ENCODE assay signal across 14 cellular contexts in genomic region chr4:94256833-94257232, GRCh38. TPM values are rescaled to one million over a fixed set of nuclear protein-coding genes. Genes with fewer than 3 reads are reported as not detected.
DNase-seq lines count a peak whose midpoint lies in the region; ATAC-seq, FAIRE-seq and TF ChIP-seq lines count a peak whose summit lies in the region.
"Had no signal": no experiment of that assay in that cellular context is flagged by ENCODE, and none has a peak within 500 bp of the region (broad histone marks: within the 10 kb centered on the region; RNA-seq: fewer than 3 reads in every experiment).

No MANE protein-coding gene starts in this region.

- H3K27me3 ChIP-seq in K562 (ENCODE audit: control insufficient read depth in 2 of 2, insufficient read depth in 2 of 2, low read length in 2 of 2) = no peaks in the 10 kb centered on the region
- no peaks in the 10 kb centered on the region for H3K27me3 ChIP-seq in neural progenitor cell
- H3K27me3 ChIP-seq: uterus had no signal

- peaks cover 16% of the 10 kb centered on the region for H3K36me3 Mint-ChIP-seq in neural progenitor cell

- POLR2A ChIA-PET in K562 (lab: Yijun Ruan, JAX) = no interaction called here

- no peak overlapping the region for H3K27ac Mint-ChIP-seq in neural progenitor cell
- H3K27ac Mint-ChIP-seq: activated CD4-positive, alpha-beta T cell treated with anti-CD3 and anti-CD28 coated beads, Interleukin-2, amount 10 ng/mL, durations not matched to agents 24 days and 14 days had no signal

- H3K9me3 ChIP-seq in K562 (replicated peaks; ENCODE audit: control insufficient read depth, insufficient read depth, low read depth, low read length) (no peaks in the 10 kb centered on the region), neural progenitor cell (ENCODE audit: low read depth) (no peaks in the 10 kb centered on the region)
- H3K9me3 ChIP-seq: uterus had no signal

- H3K36me3 ChIP-seq in K562 (ENCODE audit: control insufficient read depth, insufficient read depth, low read length) (peaks cover 44% of the 10 kb centered on the region), neural progenitor cell (peaks cover 12% of the 10 kb centered on the region)
- H3K36me3 ChIP-seq: uterus had no signal

- H3K4me2 ChIP-seq in K562 (ENCODE audit: insufficient read depth, low read length) (no peak overlapping the region), neural progenitor cell (no peak overlapping the region)

- no peak overlapping the region for H3K27ac ChIP-seq in K562 (ENCODE audit: extremely low read depth, low read depth, low read length)
- H3K27ac ChIP-seq in neural progenitor cell = no peak overlapping the region
- H3K27ac ChIP-seq: epithelial cell of prostate, uterus had no signal

- no peak overlapping the region for H3K4me3 Mint-ChIP-seq in neural progenitor cell
- H3K4me3 Mint-ChIP-seq: activated CD4-positive, alpha-beta T cell treated with anti-CD3 and anti-CD28 coated beads, Interleukin-2, amount 10 ng/mL, durations not matched to agents 24 days and 14 days had no signal

- DNase-seq in NCI-H2227 (lab: John Stamatoyannopoulos, UW; ENCODE audit: unreplicated experiment) = peak; percentile 1
- DNase-seq in NCI-H2227 treated with DMSO at 0.1 percent for 48 hours (lab: John Stamatoyannopoulos, UW) = no peak
- peak in 1 of 4 experiments; percentile 5 for DNase-seq in K562 (ENCODE audit: extremely low read depth in 1 of 4, low spot score in 3 of 4)
- no peak for DNase-seq in neural progenitor cell (ENCODE audit: low spot score)
- no peak for DNase-seq in inferior parietal cortex (ENCODE audit: extremely low spot score)
- DNase-seq: activated CD4-positive, alpha-beta T cell treated with anti-CD3 and anti-CD28 coated beads, Interleukin-2, amount 10 ng/mL, durations not matched to agents 24 days and 14 days; NCI-H146; SHP77 treated with DMSO at 0.1 percent for 48 hours; uterus had no signal

- CTCF ChIA-PET in K562 (lab: Yijun Ruan, JAX; ENCODE audit: low intra/inter-chr PET ratio) = interaction anchor here (1.9 kb wide), 1 partner anchor 465 kb away, joined by 8 read pairs; no protein-coding TSS in a partner anchor

- FAIRE-seq in K562 (lab: Jason Lieb, UNC) = peak; percentile 19
- FAIRE-seq: H1 had no signal

- no peaks in the 10 kb centered on the region for H3K9me1 ChIP-seq in K562 (ENCODE audit: control insufficient read depth, insufficient read depth, low read length)

- H3K27me3 Mint-ChIP-seq in neural progenitor cell (ENCODE audit: insufficient read depth, low read depth) = no peaks in the 10 kb centered on the region
- H3K27me3 Mint-ChIP-seq: activated CD4-positive, alpha-beta T cell treated with anti-CD3 and anti-CD28 coated beads, Interleukin-2, amount 10 ng/mL, durations not matched to agents 24 days and 14 days had no signal

- H3F3A ChIP-seq in neural progenitor cell (ENCODE audit: low read depth) = peaks cover 4% of the 10 kb centered on the region

- H3K9me3 Mint-ChIP-seq in neural progenitor cell = no peaks in the 10 kb centered on the region
- H3K9me3 Mint-ChIP-seq: activated CD4-positive, alpha-beta T cell treated with anti-CD3 and anti-CD28 coated beads, Interleukin-2, amount 10 ng/mL, durations not matched to agents 24 days and 14 days had no signal

- TF ChIP-seq CTCF in LNCAP (IDR thresholded peaks at IDR 0.05) = peak; percentile 61
- peak in 1 of 3 experiments; percentile 48; a peak in 2 of 6 replicates for TF ChIP-seq CTCF in K562 (IDR thresholded peaks at IDR 0.05 in 2 of 3, conservative IDR thresholded peaks at IDR 0.05 in 1 of 3; ENCODE audit: insufficient read depth in 2 of 3, low read depth in 1 of 3, low read length in 3 of 3)
- peak; percentile 36 for TF ChIP-seq CTCF in neural progenitor cell (IDR thresholded peaks at IDR 0.05)

- no TSS peak for BruUV-seq in K562 (replicated peaks; lab: Mats Ljungman, UMichigan)

- no peak overlapping the region for H3K9ac ChIP-seq in K562 (ENCODE audit: insufficient read depth in 1 of 2, low read depth in 2 of 2, low read length in 2 of 2)
- no peak overlapping the region for H3K9ac ChIP-seq in neural progenitor cell

- no peaks in the 10 kb centered on the region for H3K4me1 Mint-ChIP-seq in neural progenitor cell
- H3K4me1 Mint-ChIP-seq: activated CD4-positive, alpha-beta T cell treated with anti-CD3 and anti-CD28 coated beads, Interleukin-2, amount 10 ng/mL, durations not matched to agents 24 days and 14 days had no signal

- intact Hi-C loops in K562 (cut with micrococcal nuclease) = loop anchor here (5.0 kb wide), 2 partner anchors 360 to 465 kb away; no protein-coding TSS in a partner anchor

- H2AFZ ChIP-seq in K562 (ENCODE audit: low read depth, low read length) (no peak overlapping the region), neural progenitor cell (replicated peaks) (no peak overlapping the region)

- ATAC-seq in K562 (peak; percentile 58; the same call in 1 of the 3 replicates), HG03571 (IDR thresholded peaks at IDR 0.05; ENCODE audit: unreplicated experiment) (no peak), GM21367 (IDR thresholded peaks at IDR 0.05; ENCODE audit: unreplicated experiment) (no peak)

- TF ChIP-seq EP300 in K562 (IDR thresholded peaks at IDR 0.05; ENCODE audit: low read length) = no peak

- H3K4me3 ChIP-seq in K562 (no peak overlapping the region), neural progenitor cell (no peak overlapping the region)
- H3K4me3 ChIP-seq: uterus had no signal

- H3K4me1 ChIP-seq in K562 (replicated peaks in 1 of 2; ENCODE audit: control insufficient read depth in 2 of 2, insufficient read depth in 2 of 2, low read length in 2 of 2) (no peaks in the 10 kb centered on the region), neural progenitor cell (peaks cover 9% of the 10 kb centered on the region)
- H3K4me1 ChIP-seq: uterus had no signal

- TF ChIP-seq POLR2A in K562 (conservative IDR thresholded peaks at IDR 0.05) = no peak

- H3K79me2 ChIP-seq in K562 (ENCODE audit: control insufficient read depth, insufficient read depth, low read length) (no peaks in the 10 kb centered on the region), neural progenitor cell (ENCODE audit: low read depth) (no peaks in the 10 kb centered on the region)

- TF ChIP-seq RAD21 in K562 (CRISPR knock-in tag; conservative IDR thresholded peaks at IDR 0.05 in 1 of 2, IDR thresholded peaks at IDR 0.05 in 1 of 2) = peak in 1 of 2 experiments; percentile 9; a peak in 1 of 4 replicates

- in situ Hi-C loops in K562 (cut with MboI) = loop anchor here (10.0 kb wide), 1 partner anchor 462 kb away; no protein-coding TSS in a partner anchor

- H4K20me1 ChIP-seq in K562 (replicated peaks; ENCODE audit: control insufficient read depth, insufficient read depth, low read length) (no peaks in the 10 kb centered on the region), neural progenitor cell (ENCODE audit: low read depth) (no peaks in the 10 kb centered on the region)

TF ChIP-seq in K562, 482 proteins besides CTCF, POLR2A, EP300 and RAD21:
- TF ChIP-seq PCBP1 (IDR thresholded peaks at IDR 0.05; ENCODE audit: low read depth, low read length, poor library complexity, severe bottlenecking) = no peak
- TF ChIP-seq GATAD2A (IDR thresholded peaks at IDR 0.05) = no peak
- no peak for TF ChIP-seq FOXK1 (CRISPR knock-in tag; IDR thresholded peaks at IDR 0.05; ENCODE audit: borderline replicate concordance)
- TF ChIP-seq LARP7 (IDR thresholded peaks at IDR 0.05) = no peak
- TF ChIP-seq ZNF316 (IDR thresholded peaks at IDR 0.05) = no peak
- no peak for TF ChIP-seq ZNF23 (CRISPR knock-in tag; IDR thresholded peaks at IDR 0.05)
- no peak for TF ChIP-seq HNRNPLL (IDR thresholded peaks at IDR 0.05; ENCODE audit: low read depth, low read length, poor library complexity, severe bottlenecking)
- no peak for TF ChIP-seq LEF1 (IDR thresholded peaks at IDR 0.05)

RNA-seq across cellular contexts. Expression of gene SMARCAD1, which starts 49.2 kb away (rescaled TPM):
- total RNA-seq in K562 (2011; cell fraction: chromatin; rRNA removed; ENCODE audit: low replicate concordance) = 29.6 and 109 TPM in 2 replicates
- 10.7 and 17.6 TPM in 2 replicates for total RNA-seq in K562 (2011; cell fraction: nucleolus; rRNA removed)
- 28.3 and 32.7 TPM in 2 replicates for total RNA-seq in K562 (2011; cell fraction: nucleoplasm; rRNA removed)
- 24.3 and 26.0 TPM in 2 replicates for total RNA-seq in K562 (2014; rRNA removed)
- total RNA-seq in K562 (2014; rRNA removed; fragmentation: Illumina TruSeq; extraction: Trizol) = 52.2 and 58.5 TPM in 2 replicates
- 37.4 and 41.0 TPM in 2 replicates for total RNA-seq in K562 (2015; rRNA removed; fragmentation: Illumina TruSeq; extraction: Trizol)
- 33.9 and 34.6 TPM in 2 replicates for total RNA-seq in K562 (2021)
- 29.7 and 43.6 TPM in 2 replicates for polyA plus RNA-seq in K562 (2011; rRNA removed)
- polyA plus RNA-seq in K562 (2011; cell fraction: cytosol; rRNA removed) = 5.8 and 13.2 TPM in 2 replicates
- polyA plus RNA-seq in K562 (2011; cell fraction: nucleus; rRNA removed) = 41.0 and 54.1 TPM in 2 replicates
- polyA plus RNA-seq in K562 (2012) = 18.0 and 19.7 TPM in 2 replicates
- polyA plus RNA-seq in K562 (2014; fragmentation: Illumina TruSeq; extraction: Trizol) = 34.6 and 39.3 TPM in 2 replicates
- polyA plus RNA-seq in K562 (2014; fragmentation: Nextera tagmentation; extraction: Ambion mirVana) = 10 to 100 TPM; 11.2 to 20.1 TPM
- 23.9 and 24.8 TPM in 2 replicates for polyA plus RNA-seq in K562 (2014; rRNA removed)
- polyA minus RNA-seq in K562 (2011; rRNA and poly(A)+ RNA removed) = 83.1 and 84.7 TPM in 2 replicates
- 13.7 and 22.9 TPM in 2 replicates for polyA minus RNA-seq in K562 (2011; cell fraction: cytosol; rRNA and poly(A)+ RNA removed)
- 50.9 and 77.9 TPM in 2 replicates for polyA minus RNA-seq in K562 (2011; cell fraction: nucleus; rRNA and poly(A)+ RNA removed)
- total RNA-seq in neural progenitor cell (ENCODE audit: low replicate concordance) = 66.6 and 115 TPM in 2 replicates
